In genomic region chr18:14577971-14578370, GRCh38 we compare ENCODE assay signal across 16 cellular contexts. TPM values are rescaled to one million over a fixed set of nuclear protein-coding genes. Genes with fewer than 3 reads are reported as not detected.
DNase-seq lines count a peak whose midpoint lies in the region; ATAC-seq and TF ChIP-seq lines count a peak whose summit lies in the region.
"Had no signal": no experiment of that assay in that cellular context is flagged by ENCODE, and none has a peak within 500 bp of the region (broad histone marks: within the 10 kb centered on the region; RNA-seq: fewer than 3 reads in every experiment).

No MANE protein-coding gene starts in this region.

- TF ChIP-seq POLR2A in body of pancreas (IDR thresholded peaks at IDR 0.05) = no peak

- no peak overlapping the region for H3K4me3 ChIP-seq in ACC112 (ENCODE audit: low read depth, low read length)
- H3K4me3 ChIP-seq in body of pancreas = no peak overlapping the region
- H3K4me3 ChIP-seq: A549 had no signal

- H3K27ac ChIP-seq in ACC112 (ENCODE audit: low read depth, low read length) (peak overlapping the region; percentile 49), body of pancreas (no peak overlapping the region)
- H3K27ac ChIP-seq: A549 had no signal

- H3K27me3 ChIP-seq in ACC112 (ENCODE audit: insufficient read depth, low read length) (no peaks in the 10 kb centered on the region), body of pancreas (no peaks in the 10 kb centered on the region)

- no peaks in the 10 kb centered on the region for H3K9me3 ChIP-seq in body of pancreas
- H3K9me3 ChIP-seq: A549 had no signal

- H3K4me1 ChIP-seq in ACC112 (ENCODE audit: control insufficient read depth, insufficient read depth, low read length, unreplicated experiment) (no peaks in the 10 kb centered on the region), body of pancreas (no peaks in the 10 kb centered on the region)
- H3K4me1 ChIP-seq: A549 had no signal

- peak overlapping the region; percentile 50 for H2AFZ ChIP-seq in ACC112 (ENCODE audit: low read length, unreplicated experiment)

- H3K79me2 ChIP-seq in ACC112 (ENCODE audit: control insufficient read depth, insufficient read depth, low read length, unreplicated experiment) = no peaks in the 10 kb centered on the region

- H3K36me3 ChIP-seq in ACC112 (ENCODE audit: insufficient read depth, low read length) (no peaks in the 10 kb centered on the region), body of pancreas (replicated peaks in 1 of 2; ENCODE audit: insufficient read depth in 1 of 2, low read depth in 2 of 2) (no peaks in the 10 kb centered on the region)

- peak; percentile 42 for DNase-seq in HS-27A (ENCODE audit: low read depth)
- DNase-seq in RKO (ENCODE audit: low spot score) = peak; percentile 62
- DNase-seq in glomerular visceral epithelial cell (ENCODE audit: extremely low spot score) = peak; percentile 36
- DNase-seq in NCI-H2171 (lab: John Stamatoyannopoulos, UW) = no peak
- DNase-seq in body of pancreas = no peak
- DNase-seq: CD4-positive, CD25-positive, alpha-beta regulatory T cell; DMS53; NCI-H1048; NCI-H345; NCI-H748 treated with DMSO at 0.1 percent for 48 hours; SHP77 had no signal

- intact Hi-C loops in body of pancreas (cut with DNase I) = no loop called here

- WGBS in body of pancreas, 2 donors = 49 to 50% methylated on average over 3 of the region's 3 CpGs

- ATAC-seq in GM21390 (IDR thresholded peaks at IDR 0.05; ENCODE audit: unreplicated experiment) (no peak), body of pancreas (no peak), HG03025 (IDR thresholded peaks at IDR 0.05; ENCODE audit: low FRiP score, unreplicated experiment) (no peak)
- ATAC-seq: A549 had no signal

- no peak for TF ChIP-seq CTCF in body of pancreas (IDR thresholded peaks at IDR 0.05)

RNA-seq across cellular contexts. Expression of gene POTEC, which starts 34.6 kb away (rescaled TPM):
- 1 to 10 TPM in 1 of 2 donors, not detected in 1; 4.0 TPM for total RNA-seq in body of pancreas
- total RNA-seq: CD4-positive, CD25-positive, alpha-beta regulatory T cell; HT-29 had no signal

Comparison
In these comparisons a context has a peak if more than half of its experiments do, and no peak if none do; other contexts are left out.
1. DNase-seq: peak in HS-27A (single experiment), RKO (single experiment) and glomerular visceral epithelial cell (single experiment); none in NCI-H2171 (single experiment) and body of pancreas (0 of 4).